In genomic region chr3:68363801-68364200, GRCh38 we compare ENCODE assay signal across 23 cellular contexts.
DNase-seq lines count a peak whose midpoint lies in the region; ATAC-seq and TF ChIP-seq lines count a peak whose summit lies in the region.
"Had no signal": no experiment of that assay in that cellular context is flagged by ENCODE, and none has a peak within 500 bp of the region (broad histone marks: within the 10 kb centered on the region; RNA-seq: fewer than 3 reads in every experiment).

No MANE protein-coding gene starts in this region.

- H3K27me3 ChIP-seq in GM23338 (ENCODE audit: insufficient read depth) (no peaks in the 10 kb centered on the region), MG63 (no peaks in the 10 kb centered on the region)
- H3K27me3 ChIP-seq: BE2C, BLaER1 had no signal

- 0 out of 3 replicates have a peak, but pooled peaks cover 2% of the 10 kb centered on the region for H3K4me1 Mint-ChIP-seq in GM23338
- H3K4me1 Mint-ChIP-seq: CD14-positive monocyte; CD4-positive, alpha-beta memory T cell; CD4-positive, CD25-positive, alpha-beta regulatory T cell; CD8-positive, alpha-beta memory T cell had no signal

- DNase-seq in GM23338 (ENCODE audit: low spot score) (no peak), islet precursor cell (peak; percentile 48), retina (peak; percentile 18), omental fat pad (ENCODE audit: low spot score) (no peak), NCI-H1417 (lab: John Stamatoyannopoulos, UW) (no peak), MG63 (no peak)
- DNase-seq: 8988T; ACHN; BE2C; C1 segment of cervical spinal cord; CD4-positive, alpha-beta memory T cell; CD4-positive, CD25-positive, alpha-beta regulatory T cell; CD8-positive, alpha-beta memory T cell; COR-L47; DMS 273 treated with DMSO at 0.1 percent for 48 hours; DMS153; DMS53; DMS79; DND-41; EL; GF-D8 had no signal

- ATAC-seq in GM23338 (no peak), omental fat pad (ENCODE audit: low FRiP score) (no peak)

- H3K4me3 ChIP-seq in GM23338 = no peak overlapping the region
- H3K4me3 ChIP-seq in MG63 = no peak overlapping the region
- H3K4me3 ChIP-seq: BLaER1 had no signal

- H3K4me1 ChIP-seq in GM23338 (ENCODE audit: insufficient read depth) = no peaks in the 10 kb centered on the region
- H3K4me1 ChIP-seq: BE2C, BLaER1 had no signal

- no peaks in the 10 kb centered on the region for H4K20me1 ChIP-seq in GM23338 (replicated peaks; ENCODE audit: insufficient read depth)
- H4K20me1 ChIP-seq: BLaER1 had no signal

- H3K9me3 Mint-ChIP-seq in GM23338 = no peaks in the 10 kb centered on the region

- no peaks in the 10 kb centered on the region for H3K9me3 ChIP-seq in MG63
- H3K9me3 ChIP-seq: BE2C, BLaER1 had no signal

- H3K4me2 ChIP-seq in GM23338 = no peak overlapping the region
- H3K4me2 ChIP-seq: BLaER1 had no signal

- H2AFZ ChIP-seq in GM23338 = peak overlapping the region; percentile 80; the same call in 1 of the 2 replicates

- no peak overlapping the region for H3K27ac Mint-ChIP-seq in GM23338
- H3K27ac Mint-ChIP-seq: CD14-positive monocyte; CD4-positive, alpha-beta memory T cell; CD4-positive, CD25-positive, alpha-beta regulatory T cell; CD8-positive, alpha-beta memory T cell had no signal

- H3K9me2 ChIP-seq in GM23338 (ENCODE audit: insufficient read depth) = no peaks in the 10 kb centered on the region

- no peaks in the 10 kb centered on the region for H3K36me3 Mint-ChIP-seq in GM23338 (ENCODE audit: low read depth)
- H3K36me3 Mint-ChIP-seq: CD14-positive monocyte had no signal

- H3K79me2 ChIP-seq in GM23338 (replicated peaks; ENCODE audit: insufficient read depth) = no peaks in the 10 kb centered on the region

- H3K27ac ChIP-seq in GM23338 (ENCODE audit: low read depth) = no peak overlapping the region
- H3K27ac ChIP-seq: BLaER1 had no signal

- H3K36me3 ChIP-seq in GM23338 (ENCODE audit: insufficient read depth) = no peaks in the 10 kb centered on the region
- no peaks in the 10 kb centered on the region for H3K36me3 ChIP-seq in MG63
- H3K36me3 ChIP-seq: BE2C, BLaER1 had no signal

- TF ChIP-seq CTCF in GM23338 (conservative IDR thresholded peaks at IDR 0.05; ENCODE audit: low read depth in 2 of 2) = no peak
- no peak for TF ChIP-seq CTCF in omental fat pad (IDR thresholded peaks at IDR 0.05)

- peaks cover 2% of the 10 kb centered on the region for H3K27me3 Mint-ChIP-seq in GM23338 (ENCODE audit: insufficient read depth, low read depth, poor library complexity)
- H3K27me3 Mint-ChIP-seq: CD4-positive, alpha-beta memory T cell; CD4-positive, CD25-positive, alpha-beta regulatory T cell; CD8-positive, alpha-beta memory T cell had no signal

- no peak overlapping the region for H3K4me3 Mint-ChIP-seq in GM23338
- H3K4me3 Mint-ChIP-seq: CD14-positive monocyte; CD4-positive, alpha-beta memory T cell; CD4-positive, CD25-positive, alpha-beta regulatory T cell; CD8-positive, alpha-beta memory T cell had no signal

- H3F3A ChIP-seq in GM23338 (replicated peaks; ENCODE audit: low read depth) = no peaks in the 10 kb centered on the region

TF ChIP-seq in GM23338, 12 proteins besides CTCF, POLR2A, EP300 and RAD21:
- TF ChIP-seq EZH2 (IDR thresholded peaks at IDR 0.05; ENCODE audit: low read depth, unreplicated experiment) (no peak), EZH2phosphoT487 (IDR thresholded peaks at IDR 0.05; ENCODE audit: unreplicated experiment) (no peak)

Comparison
In these comparisons a context has a peak if more than half of its experiments do, and no peak if none do; other contexts are left out.
1. DNase-seq: peak in islet precursor cell (single experiment) and retina (single experiment); none in GM23338 (single experiment), omental fat pad (single experiment), NCI-H1417 (0 of 3) and MG63 (single experiment).